ENCODE assay signal across 17 cellular contexts in the genomic region with DNA sequence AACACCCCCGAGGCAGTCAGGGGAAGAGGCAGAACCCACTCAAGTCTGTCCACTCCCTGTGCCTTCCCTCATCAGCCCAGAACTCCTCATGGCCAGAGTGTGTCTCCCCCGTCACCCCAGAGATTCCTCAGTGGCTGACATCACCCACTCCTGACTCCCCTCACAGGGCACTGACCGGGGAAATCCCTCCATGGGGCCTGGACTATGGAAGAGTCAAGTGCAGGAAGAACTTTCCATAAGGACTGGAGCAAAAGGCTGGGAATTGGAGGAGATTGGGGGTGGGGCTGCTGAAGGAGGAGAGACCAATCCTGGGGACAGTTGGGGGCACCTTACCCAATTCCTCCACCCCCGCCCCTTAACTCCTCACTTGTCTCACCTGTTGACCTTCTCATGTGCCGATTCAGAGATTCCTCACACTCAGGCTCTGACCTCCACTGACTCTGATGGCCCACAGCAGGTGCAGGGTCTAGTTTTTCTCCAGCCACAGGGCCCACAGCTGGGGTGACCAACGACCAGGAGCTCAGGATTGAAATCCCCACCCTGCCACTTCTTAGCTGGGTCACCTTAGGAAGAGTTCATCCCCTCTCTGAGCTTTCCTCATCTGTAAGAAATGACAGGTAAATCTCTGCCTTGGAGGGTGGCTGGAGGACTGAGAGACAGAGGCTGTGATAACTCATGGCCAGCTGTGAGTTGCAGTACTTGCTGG. TPM values are rescaled to one million over a fixed set of nuclear protein-coding genes. Genes with fewer than 3 reads are reported as not detected.
DNase-seq lines count a peak whose midpoint lies in the region; ATAC-seq and TF ChIP-seq lines count a peak whose summit lies in the region.
"Had no signal": no experiment of that assay in that cellular context is flagged by ENCODE, and none has a peak within 500 bp of the region (broad histone marks: within the 10 kb centered on the region; RNA-seq: fewer than 3 reads in every experiment).

No MANE protein-coding gene starts in this region.

- in situ Hi-C loops in GM23248 (cut with MboI), result no loop called here
- in situ Hi-C loops in gastrocnemius medialis (cut with MboI; ENCODE audit: low sequenced_read_pairs in 4 of 4), result no loop called here

- TF ChIP-seq CTCF in brain (conservative IDR thresholded peaks at IDR 0.05), result no peak
- no peak for TF ChIP-seq CTCF in right atrium auricular region (IDR thresholded peaks at IDR 0.05)
- TF ChIP-seq CTCF in gastrocnemius medialis (IDR thresholded peaks at IDR 0.05 in 4 of 5, conservative IDR thresholded peaks at IDR 0.05 in 1 of 5), result no peak
- TF ChIP-seq CTCF in PC-9 (conservative IDR thresholded peaks at IDR 0.05), result no peak

- H3K4me1 Mint-ChIP-seq in brain (peaks cover 84% of the 10 kb centered on the region), T-cell (peaks cover 8 to 15% (median 12%) of the 10 kb centered on the region in 3 donors)
- peaks cover 0 to 7% (median 2%) of the 10 kb centered on the region in 4 donors for H3K4me1 Mint-ChIP-seq in CD4-positive, alpha-beta memory T cell
- H3K4me1 Mint-ChIP-seq: activated B cell treated with CpG ODN at 0.5 μM for 24 hours, memory B cell had no signal

- H3K27ac ChIP-seq in GM23248, result peak overlapping the region; percentile 58
- H3K27ac ChIP-seq in right atrium auricular region, result peak overlapping the region; percentile 82 to 84
- peak overlapping the region; percentile 74 to 82 (median 78) for H3K27ac ChIP-seq in gastrocnemius medialis
- no peak overlapping the region for H3K27ac ChIP-seq in CD4-positive, alpha-beta memory T cell (ENCODE audit: low read depth, low read length)
- H3K27ac ChIP-seq in PC-9, result no peak overlapping the region
- H3K27ac ChIP-seq: pancreas had no signal

- H2AFZ ChIP-seq in GM23248, result peak overlapping the region; percentile 51
- H2AFZ ChIP-seq in PC-9, result no peak overlapping the region

- ATAC-seq in gastrocnemius medialis (no peak), T-cell (replicated peaks in 1 of 4) (no peak)
- ATAC-seq: activated CD8-positive, alpha-beta memory T cell treated with anti-CD3 and anti-CD28 coated beads, Interleukin-2, amount 10 ng/mL, durations not matched to agents 7 days and 5 days had no signal

- peak overlapping the region; percentile 8; the same call in 1 of the 2 replicates for H3K9ac ChIP-seq in GM23248

- H3K36me3 ChIP-seq in GM23248 (ENCODE audit: low read depth), result no peaks in the 10 kb centered on the region
- H3K36me3 ChIP-seq in right atrium auricular region, result no peaks in the 10 kb centered on the region
- H3K36me3 ChIP-seq in gastrocnemius medialis, result no peaks in the 10 kb centered on the region
- no peaks in the 10 kb centered on the region for H3K36me3 ChIP-seq in CD4-positive, alpha-beta memory T cell (ENCODE audit: insufficient read depth, low read length)
- H3K36me3 ChIP-seq in PC-9 (ENCODE audit: low read depth), result no peaks in the 10 kb centered on the region
- H3K36me3 ChIP-seq: pancreas, vagina had no signal

- POLR2A ChIA-PET in T-cell (lab: Charles Lee) (no interaction called here), PC-9 (lab: Charles Lee; ENCODE audit: unreplicated experiment) (no interaction called here)
- POLR2A ChIA-PET in CD4-positive, alpha-beta memory T cell (lab: Charles Lee; ENCODE audit: partially characterized antibody), result no interaction called here

- WGBS in GM23248 (ENCODE audit: low coverage in 1 of 2, low lambda C conversion rate in 2 of 2, missing lambda C conversion rate in 2 of 2), 2 experiments, result 53 to 61% methylated on average over 6 of the region's 6 CpGs

- H4K20me1 ChIP-seq in GM23248 (ENCODE audit: insufficient read depth) (no peaks in the 10 kb centered on the region), PC-9 (ENCODE audit: insufficient read depth) (no peaks in the 10 kb centered on the region)

- H3K4me2 ChIP-seq in GM23248 (ENCODE audit: unreplicated experiment) (peak overlapping the region; percentile 73), PC-9 (no peak overlapping the region)

- CTCF ChIA-PET in T-cell (lab: Charles Lee), result no interaction called here
- CTCF ChIA-PET in CD4-positive, alpha-beta memory T cell (lab: Charles Lee; ENCODE audit: partially characterized antibody), result no interaction called here
- CTCF ChIA-PET in PC-9 (lab: Charles Lee), result no interaction called here

- DNase-seq in GM23248 (no peak), right atrium auricular region (ENCODE audit: low spot score) (no peak), gastrocnemius medialis (no peak), T-cell (no peak), HuH-7 (ENCODE audit: low spot score) (no peak), PC-9 (no peak)
- DNase-seq in CD4-positive, alpha-beta memory T cell, result no peak
- DNase-seq: activated B cell treated with CpG ODN at 0.5 μM for 24 hours; activated CD8-positive, alpha-beta memory T cell treated with anti-CD3 and anti-CD28 coated beads, Interleukin-2, amount 10 ng/mL, durations not matched to agents 7 days and 5 days; activated gamma-delta T cell treated with Interleukin-2 at 50 U/mL for 16 hours; central memory CD4-positive, alpha-beta T cell; NCI-H1048 had no signal

- peaks cover 20% of the 10 kb centered on the region for H3F3A ChIP-seq in GM23248 (ENCODE audit: insufficient read depth)
- no peaks in the 10 kb centered on the region for H3F3A ChIP-seq in PC-9 (ENCODE audit: insufficient read depth, low read depth)

- no peaks in the 10 kb centered on the region for H3K27me3 ChIP-seq in GM23248 (replicated peaks; ENCODE audit: insufficient read depth)
- H3K27me3 ChIP-seq in right atrium auricular region, result no peaks in the 10 kb centered on the region
- no peaks in the 10 kb centered on the region for H3K27me3 ChIP-seq in gastrocnemius medialis
- H3K27me3 ChIP-seq in CD4-positive, alpha-beta memory T cell (ENCODE audit: insufficient read depth, low read length), result no peaks in the 10 kb centered on the region
- H3K27me3 ChIP-seq in PC-9 (ENCODE audit: insufficient read depth, low read depth), result no peaks in the 10 kb centered on the region
- H3K27me3 ChIP-seq: pancreas, vagina had no signal

- H3K27me3 Mint-ChIP-seq in brain (peaks cover 8% of the 10 kb centered on the region), T-cell (peaks cover 0 to 3% of the 10 kb centered on the region in 2 donors)
- no peaks in the 10 kb centered on the region for H3K27me3 Mint-ChIP-seq in CD4-positive, alpha-beta memory T cell

- H3K79me2 ChIP-seq in GM23248 (ENCODE audit: insufficient read depth), result no peaks in the 10 kb centered on the region
- no peaks in the 10 kb centered on the region for H3K79me2 ChIP-seq in PC-9 (ENCODE audit: low read depth)

- peak overlapping the region; percentile 65 for H3K4me3 ChIP-seq in GM23248
- peak overlapping the region in 1 of 2 donors; percentile 33 for H3K4me3 ChIP-seq in right atrium auricular region
- H3K4me3 ChIP-seq in gastrocnemius medialis, result no peak overlapping the region
- no peak overlapping the region for H3K4me3 ChIP-seq in CD4-positive, alpha-beta memory T cell (ENCODE audit: low read length in 2 of 2)
- no peak overlapping the region for H3K4me3 ChIP-seq in PC-9
- H3K4me3 ChIP-seq: pancreas had no signal

- H3K4me3 Mint-ChIP-seq in brain (peak overlapping the region; percentile 84 to 99 (median 90)), T-cell (no peak overlapping the region)
- no peak overlapping the region for H3K4me3 Mint-ChIP-seq in CD4-positive, alpha-beta memory T cell
- H3K4me3 Mint-ChIP-seq: activated B cell treated with CpG ODN at 0.5 μM for 24 hours; activated CD8-positive, alpha-beta memory T cell treated with anti-CD3 and anti-CD28 coated beads, Interleukin-2, amount 10 ng/mL, durations not matched to agents 7 days and 5 days; memory B cell had no signal

- H3K36me3 Mint-ChIP-seq in brain (no peaks in the 10 kb centered on the region), T-cell (no peaks in the 10 kb centered on the region)
- no peaks in the 10 kb centered on the region for H3K36me3 Mint-ChIP-seq in CD4-positive, alpha-beta memory T cell
- H3K36me3 Mint-ChIP-seq: activated CD8-positive, alpha-beta memory T cell treated with anti-CD3 and anti-CD28 coated beads, Interleukin-2, amount 10 ng/mL, durations not matched to agents 7 days and 5 days; memory B cell had no signal

- H3K9me2 ChIP-seq in GM23248 (ENCODE audit: insufficient read depth) (no peaks in the 10 kb centered on the region), PC-9 (ENCODE audit: insufficient read depth) (no peaks in the 10 kb centered on the region)

- H3K27ac Mint-ChIP-seq in brain (peak overlapping the region; percentile 85 to 99 (median 96)), T-cell (no peak overlapping the region)
- H3K27ac Mint-ChIP-seq in CD4-positive, alpha-beta memory T cell, result peak overlapping the region in 1 of 7 donors; percentile 53
- H3K27ac Mint-ChIP-seq: activated B cell treated with CpG ODN at 0.5 μM for 24 hours; activated CD8-positive, alpha-beta memory T cell treated with anti-CD3 and anti-CD28 coated beads, Interleukin-2, amount 10 ng/mL, durations not matched to agents 7 days and 5 days; memory B cell had no signal

- H3K9me3 Mint-ChIP-seq in brain (peaks cover 0 to 4% (median 0%) of the 10 kb centered on the region in 5 experiments), T-cell (no peaks in the 10 kb centered on the region)
- no peaks in the 10 kb centered on the region for H3K9me3 Mint-ChIP-seq in CD4-positive, alpha-beta memory T cell
- H3K9me3 Mint-ChIP-seq: activated B cell treated with CpG ODN at 0.5 μM for 24 hours, memory B cell had no signal

- intact Hi-C loops in gastrocnemius medialis (cut with DNase I; ENCODE audit: low total_unique reads) (no loop called here), PC-9 (cut with micrococcal nuclease; ENCODE audit: unreplicated experiment) (no loop called here)
- intact Hi-C loops in CD4-positive, alpha-beta memory T cell (cut with micrococcal nuclease), result no loop called here

- no peak for TF ChIP-seq POLR2A in gastrocnemius medialis (IDR thresholded peaks at IDR 0.05)

- BruUV-seq in PC-9 (replicated peaks; lab: Mats Ljungman, UMichigan), result no TSS peak

- H3K9me3 ChIP-seq in GM23248 (ENCODE audit: low read depth), result no peaks in the 10 kb centered on the region
- no peaks in the 10 kb centered on the region for H3K9me3 ChIP-seq in right atrium auricular region
- H3K9me3 ChIP-seq in gastrocnemius medialis, result no peaks in the 10 kb centered on the region
- no peaks in the 10 kb centered on the region for H3K9me3 ChIP-seq in CD4-positive, alpha-beta memory T cell (ENCODE audit: control insufficient read depth in 1 of 2, low read length in 2 of 2)
- H3K9me3 ChIP-seq in PC-9 (ENCODE audit: insufficient read depth, low read depth), result no peaks in the 10 kb centered on the region
- H3K9me3 ChIP-seq: pancreas, vagina had no signal

- H3K4me1 ChIP-seq in GM23248 (ENCODE audit: insufficient read depth), result peaks cover 70% of the 10 kb centered on the region
- H3K4me1 ChIP-seq in right atrium auricular region, result peaks cover 0 to 62% of the 10 kb centered on the region in 2 donors
- peaks cover 22 to 57% of the 10 kb centered on the region in 2 donors for H3K4me1 ChIP-seq in gastrocnemius medialis
- H3K4me1 ChIP-seq in CD4-positive, alpha-beta memory T cell (ENCODE audit: insufficient read depth, low read length), result no peaks in the 10 kb centered on the region
- peaks cover 9% of the 10 kb centered on the region; the same call in 1 of the 2 replicates for H3K4me1 ChIP-seq in PC-9 (replicated peaks; ENCODE audit: insufficient read depth)
- H3K4me1 ChIP-seq: pancreas had no signal

RNA-seq across cellular contexts. Expression of gene EXTL1, which starts 0.5 kb away (rescaled TPM):
- 3.4 and 5.5 TPM in 2 replicates for total RNA-seq in GM23248 (2014; rRNA removed; shearing (Covaris generic))
- polyA plus RNA-seq in GM23248 (2016; fragmentation: Nextera tagmentation; extraction: Ambion mirVana), result 5.9 and 6.4 TPM in 2 replicates
- 6.9 TPM for polyA plus RNA-seq in brain (ENCODE audit: insufficient read depth, low read depth, low replicate concordance)
- 1 to 10 TPM in 1 of 2 donors, under 1 TPM in 1; 0.79 to 1.4 TPM for total RNA-seq in right atrium auricular region
- total RNA-seq in gastrocnemius medialis, result under 1 TPM in 2 of 4 donors, not detected in 2; 0.33 to 0.95 TPM
- total RNA-seq in T-cell, result under 1 TPM in 4 of 5 donors, not detected in 1; 0.08 to 0.19 (median 0.12) TPM
- under 1 TPM; 0.12 to 0.19 TPM for total RNA-seq in CD4-positive, alpha-beta memory T cell
- polyA plus RNA-seq in CD4-positive, alpha-beta memory T cell, result not detected
- 0.13 and 0.63 TPM in 2 replicates for total RNA-seq in PC-9 (2021)
- total RNA-seq: activated B cell treated with CpG ODN at 0.5 μM for 24 hours; activated CD8-positive, alpha-beta memory T cell treated with anti-CD3 and anti-CD28 coated beads, Interleukin-2, amount 10 ng/mL, durations not matched to agents 7 days and 5 days had no signal

RNA-seq across cellular contexts. Expression of gene PAFAH2, which starts 23.2 kb away (rescaled TPM):
- total RNA-seq in GM23248 (2014; rRNA removed; shearing (Covaris generic)), result 10.7 and 11.9 TPM in 2 replicates
- 9.5 and 10.0 TPM in 2 replicates for polyA plus RNA-seq in GM23248 (2016; fragmentation: Nextera tagmentation; extraction: Ambion mirVana)
- 8.7 TPM for polyA plus RNA-seq in brain (ENCODE audit: insufficient read depth, low read depth, low replicate concordance)
- total RNA-seq in right atrium auricular region, result 1 to 10 TPM; 4.3 to 5.5 TPM
- total RNA-seq in gastrocnemius medialis, result 10 to 100 TPM in 3 of 4 donors, 1 to 10 TPM in 1; 9.0 to 35.5 (median 16.1) TPM
- total RNA-seq in T-cell, result 10 to 100 TPM; 10.2 to 30.2 (median 17.3) TPM
- total RNA-seq in CD4-positive, alpha-beta memory T cell, result 10 to 100 TPM; 18.3 to 20.0 TPM
- polyA plus RNA-seq in CD4-positive, alpha-beta memory T cell, result 10 to 100 TPM; 10.1 to 12.3 TPM
- total RNA-seq in PC-9 (2021), result 13.0 and 13.9 TPM in 2 replicates

RNA-seq across cellular contexts. Expression of gene SLC30A2, which starts 24.8 kb away (rescaled TPM):
- not detected in 2 replicates for total RNA-seq in GM23248 (2014; rRNA removed; shearing (Covaris generic))
- 0.14 TPM in 1 of 2 replicates, not detected in the other for polyA plus RNA-seq in GM23248 (2016; fragmentation: Nextera tagmentation; extraction: Ambion mirVana)
- polyA plus RNA-seq in brain (ENCODE audit: insufficient read depth, low read depth, low replicate concordance), result not detected
- under 1 TPM; 0.22 to 0.63 TPM for total RNA-seq in right atrium auricular region
- 1 to 10 TPM; 1.2 to 5.2 (median 3.1) TPM for total RNA-seq in gastrocnemius medialis
- under 1 TPM in 3 of 5 donors, not detected in 2; 0.13 to 0.38 (median 0.19) TPM for total RNA-seq in T-cell
- not detected for total RNA-seq in CD4-positive, alpha-beta memory T cell
- polyA plus RNA-seq in CD4-positive, alpha-beta memory T cell, result not detected
- not detected in 2 replicates for total RNA-seq in PC-9 (2021)
- total RNA-seq: activated B cell treated with CpG ODN at 0.5 μM for 24 hours; activated CD8-positive, alpha-beta memory T cell treated with anti-CD3 and anti-CD28 coated beads, Interleukin-2, amount 10 ng/mL, durations not matched to agents 7 days and 5 days; epithelial cell of proximal tubule; vagina had no signal

RNA-seq across cellular contexts. Expression of gene TRIM63, which starts 46.3 kb away (rescaled TPM):
- total RNA-seq in GM23248 (2014; rRNA removed; shearing (Covaris generic)), result not detected in 2 replicates
- polyA plus RNA-seq in GM23248 (2016; fragmentation: Nextera tagmentation; extraction: Ambion mirVana) (not detected in 2 replicates), brain (ENCODE audit: insufficient read depth, low read depth, low replicate concordance) (0.54 TPM)
- total RNA-seq in right atrium auricular region (100 to 1,000 TPM; 118 to 151 TPM), gastrocnemius medialis (1,000 to 10,000 TPM; 1,040 to 4,298 (median 2,203) TPM), T-cell (not detected), PC-9 (2021) (not detected in 2 replicates)
- not detected for total RNA-seq in CD4-positive, alpha-beta memory T cell
- polyA plus RNA-seq in CD4-positive, alpha-beta memory T cell, result not detected
- total RNA-seq: activated B cell treated with CpG ODN at 0.5 μM for 24 hours; activated CD8-positive, alpha-beta memory T cell treated with anti-CD3 and anti-CD28 coated beads, Interleukin-2, amount 10 ng/mL, durations not matched to agents 7 days and 5 days; epithelial cell of proximal tubule; vagina had no signal

Comparison
In these comparisons a context has a peak if more than half of its experiments do, and no peak if none do; other contexts are left out.
1. H3K27ac ChIP-seq: peak in GM23248 (single experiment), right atrium auricular region (2 of 2) and gastrocnemius medialis (4 of 4); none in CD4-positive, alpha-beta memory T cell (single experiment) and PC-9 (single experiment).
2. H3K27ac Mint-ChIP-seq: peak in brain (5 of 5); none in T-cell (0 of 2).
3. H3K4me3 Mint-ChIP-seq: peak in brain (5 of 5); none in T-cell (0 of 3) and CD4-positive, alpha-beta memory T cell (0 of 8).